8 cellular contexts compared by ENCODE assay signal in genomic region chr13:24997367-24997967, GRCh38.
DNase-seq lines count a peak whose midpoint lies in the region; ATAC-seq and TF ChIP-seq lines count a peak whose summit lies in the region.

No MANE protein-coding gene starts in this region.

- no peak overlapping the region for H3K4me2 ChIP-seq in IMR-90 (ENCODE audit: low read depth, low read length)

- no peak overlapping the region for H2BK120ac ChIP-seq in IMR-90 (ENCODE audit: low read depth, low read length)

- H3K14ac ChIP-seq in IMR-90 (replicated peaks; ENCODE audit: low read depth, low read length) = no peak overlapping the region

- H3K27me3 ChIP-seq in IMR-90 (ENCODE audit: control insufficient read depth, insufficient read depth, low read length) (peaks cover 4% of the 10 kb centered on the region), tibial artery (peaks cover 0 to 3% of the 10 kb centered on the region in 2 donors)

- intact Hi-C loops in IMR-90 (cut with micrococcal nuclease) = loop anchor here (1.0 kb wide), 1 partner anchor 303 kb away; no protein-coding TSS in a partner anchor
- intact Hi-C loops in tibial artery (cut with DNase I; ENCODE audit: low total_unique reads) = no loop called here

- no peak overlapping the region for H2BK20ac ChIP-seq in IMR-90 (ENCODE audit: low read depth, low read length)

- ATAC-seq in IMR-90 (ENCODE audit: low read depth) = peak; percentile 31; the same call in 1 of the 2 replicates
- no peak for ATAC-seq in activated CD4-positive, CD25-positive, alpha-beta regulatory T cell treated with anti-CD3 and anti-CD28 coated beads, Interleukin-2, amount 50 U/mL, for 24 hours
- ATAC-seq in stimulated activated memory B cell treated with anti-CD40 and anti-IgM and Interleukin-4, amounts not matched to agents 10 μg/mL and 1 μg/mL and 100 μg/mL, for 72 hours = no peak

- peak; percentile 24 for DNase-seq in NCI-H345 (lab: John Stamatoyannopoulos, UW)
- no peak for DNase-seq in NCI-H345 treated with DMSO at 0.1 percent for 48 hours (lab: John Stamatoyannopoulos, UW; ENCODE audit: unreplicated experiment)
- peak; percentile 27 for DNase-seq in IMR-90
- DNase-seq in SW480 (ENCODE audit: low spot score) = peak; percentile 42
- peak; percentile 54 for DNase-seq in foreskin melanocyte
- DNase-seq in tibial artery = no peak

- H4K5ac ChIP-seq in IMR-90 (ENCODE audit: low read depth, low read length) = no peak overlapping the region

- no peak overlapping the region for H2AK9ac ChIP-seq in IMR-90 (replicated peaks; ENCODE audit: low read depth, low read length, poor library complexity)

- POLR2A ChIA-PET in IMR-90 (lab: Charles Lee; ENCODE audit: unreplicated experiment) = no interaction called here

- in situ Hi-C loops in IMR-90 (cut with MboI; ENCODE audit: low sequenced_read_pairs) = no loop called here

- no peak overlapping the region for H2AK5ac ChIP-seq in IMR-90 (ENCODE audit: low read depth, low read length)

- H3K4me3 Mint-ChIP-seq in stimulated activated memory B cell treated with anti-CD40 and anti-IgM and Interleukin-4, amounts not matched to agents 10 μg/mL and 1 μg/mL and 100 μg/mL, for 72 hours = no peak overlapping the region

- no peak overlapping the region for H3K56ac ChIP-seq in IMR-90 (ENCODE audit: extremely low read depth, insufficient read depth, low read length)

- H2BK15ac ChIP-seq in IMR-90 (ENCODE audit: low read depth, low read length) = no peak overlapping the region

- no peak overlapping the region for H3K27ac Mint-ChIP-seq in stimulated activated memory B cell treated with anti-CD40 and anti-IgM and Interleukin-4, amounts not matched to agents 10 μg/mL and 1 μg/mL and 100 μg/mL, for 72 hours

- H3K18ac ChIP-seq in IMR-90 (ENCODE audit: low read depth, low read length) = no peak overlapping the region

- CTCF ChIA-PET in IMR-90 (lab: Yijun Ruan, JAX) = interaction anchor here (0.9 kb wide), 1 partner anchor 305 kb away, joined by 3 read pairs; no protein-coding TSS in a partner anchor

- no peaks in the 10 kb centered on the region for H3K9me3 Mint-ChIP-seq in stimulated activated memory B cell treated with anti-CD40 and anti-IgM and Interleukin-4, amounts not matched to agents 10 μg/mL and 1 μg/mL and 100 μg/mL, for 72 hours

- no peak for TF ChIP-seq POLR2A in IMR-90 (IDR thresholded peaks at IDR 0.05; ENCODE audit: low read depth, low read length)

- H3K27ac ChIP-seq in IMR-90 (ENCODE audit: insufficient read depth, low read length) (no peak overlapping the region), tibial artery (no peak overlapping the region)

- WGBS in IMR-90 (ENCODE audit: extremely low coverage in 2 of 2, insufficient read length in 1 of 2), 2 experiments = no CpG with 5 or more reads among the region's 10 CpGs

- peaks cover 7% of the 10 kb centered on the region for H3K4me1 Mint-ChIP-seq in stimulated activated memory B cell treated with anti-CD40 and anti-IgM and Interleukin-4, amounts not matched to agents 10 μg/mL and 1 μg/mL and 100 μg/mL, for 72 hours

- H3K9me3 ChIP-seq in IMR-90 (ENCODE audit: control insufficient read depth, insufficient read depth, low read length) (no peaks in the 10 kb centered on the region), tibial artery (no peaks in the 10 kb centered on the region)

- peaks cover 47% of the 10 kb centered on the region for H3K27me3 Mint-ChIP-seq in stimulated activated memory B cell treated with anti-CD40 and anti-IgM and Interleukin-4, amounts not matched to agents 10 μg/mL and 1 μg/mL and 100 μg/mL, for 72 hours

- no peaks in the 10 kb centered on the region for H3K36me3 Mint-ChIP-seq in stimulated activated memory B cell treated with anti-CD40 and anti-IgM and Interleukin-4, amounts not matched to agents 10 μg/mL and 1 μg/mL and 100 μg/mL, for 72 hours

- no peak overlapping the region for H4K8ac ChIP-seq in IMR-90 (ENCODE audit: low read depth in 2 of 2, low read length in 2 of 2)

- TF ChIP-seq CTCF in IMR-90 (conservative IDR thresholded peaks at IDR 0.05; ENCODE audit: low read depth, low read length) (peak; percentile 64), tibial artery (IDR thresholded peaks at IDR 0.05) (peak; percentile 43 to 66)

- no peak overlapping the region for H3K23ac ChIP-seq in IMR-90 (ENCODE audit: low read depth, low read length)

- no peak overlapping the region for H2BK5ac ChIP-seq in IMR-90 (ENCODE audit: low read depth, low read length, poor library complexity, severe bottlenecking)

- H3K36me3 ChIP-seq in IMR-90 (ENCODE audit: control insufficient read depth, insufficient read depth, low read length) (no peaks in the 10 kb centered on the region), tibial artery (no peaks in the 10 kb centered on the region)

- no peak overlapping the region for H2AFZ ChIP-seq in IMR-90 (replicated peaks; ENCODE audit: low read length, poor library complexity)

- H3K4me1 ChIP-seq in IMR-90 (ENCODE audit: control insufficient read depth, insufficient read depth, low read length) (no peaks in the 10 kb centered on the region), tibial artery (peaks cover 0 to 6% (median 2%) of the 10 kb centered on the region in 4 donors)

- dilution Hi-C loops in IMR-90 (cut with HindIII; ENCODE audit: low sequenced_read_pairs, unreplicated experiment) = no loop called here

- no peaks in the 10 kb centered on the region for H3K9me1 ChIP-seq in IMR-90 (ENCODE audit: insufficient read depth, low read length)

- no peaks in the 10 kb centered on the region for H4K20me1 ChIP-seq in IMR-90 (ENCODE audit: insufficient read depth, low read length)

- H3K79me1 ChIP-seq in IMR-90 (ENCODE audit: low read depth in 1 of 2, low read length in 2 of 2) = no peaks in the 10 kb centered on the region

- H3K4ac ChIP-seq in IMR-90 (ENCODE audit: low read depth, low read length) = no peak overlapping the region

- H3K9ac ChIP-seq in IMR-90 (ENCODE audit: low read depth, low read length) = no peak overlapping the region

- H3K4me3 ChIP-seq in IMR-90 (ENCODE audit: insufficient read depth, low read depth, low read length) (no peak overlapping the region), tibial artery (no peak overlapping the region)

- peak; percentile 39 for TF ChIP-seq RAD21 in IMR-90 (IDR thresholded peaks at IDR 0.05; ENCODE audit: low read length)

- no peak overlapping the region for H4K91ac ChIP-seq in IMR-90 (ENCODE audit: insufficient read depth, low read depth, low read length)

- no TSS peak for BruUV-seq in IMR-90 (replicated peaks; lab: Mats Ljungman, UMichigan)

TF ChIP-seq in IMR-90, 13 proteins besides CTCF, POLR2A, EP300 and RAD21:
- TF ChIP-seq SMC3 (IDR thresholded peaks at IDR 0.05; ENCODE audit: low read depth, low read length) (peak; percentile 23; the same call in 1 of the 2 replicates), RCOR1 (IDR thresholded peaks at IDR 0.05; ENCODE audit: insufficient replicate concordance, low read length) (no peak)

Comparison
In these comparisons a context has a peak if more than half of its experiments do, and no peak if none do; other contexts are left out.
1. DNase-seq: peak in NCI-H345 (single experiment), IMR-90 (single experiment), SW480 (single experiment) and foreskin melanocyte (single experiment); none in NCI-H345 treated with DMSO at 0.1 percent for 48 hours (single experiment) and tibial artery (0 of 2).